In genomic region chr20:46960536-46960935, GRCh38 we compare ENCODE assay signal across 23 cellular contexts.
DNase-seq lines count a peak whose midpoint lies in the region; ATAC-seq, FAIRE-seq and TF ChIP-seq lines count a peak whose summit lies in the region.
"Had no signal": no experiment of that assay in that cellular context is flagged by ENCODE, and none has a peak within 500 bp of the region (broad histone marks: within the 10 kb centered on the region; RNA-seq: fewer than 3 reads in every experiment).

No MANE protein-coding gene starts in this region.

- CTCF ChIA-PET in A549 (lab: Yijun Ruan, JAX): interaction anchor here (1.2 to 1.6 kb wide), 2 partner anchors 201 to 208 kb away, joined by 3 read pairs; no protein-coding TSS in a partner anchor
- CTCF ChIA-PET in Caco-2 (lab: Charles Lee): no interaction called here

- no TSS peak for BruUV-seq in Caco-2 (replicated peaks; lab: Mats Ljungman, UMichigan)

- no peak overlapping the region for H3K9ac ChIP-seq in neural progenitor cell
- H3K9ac ChIP-seq: BLaER1 treated with 17β-estradiol and CSF1 and Interleukin-3, amounts not matched to agents 10 nM and 100 nM had no signal

- H3K4me1 ChIP-seq in A549 (peaks cover 31% of the 10 kb centered on the region), RWPE2 (ENCODE audit: insufficient read depth, poor library complexity, severe bottlenecking) (peaks cover 38% of the 10 kb centered on the region), neural progenitor cell (peaks cover 8% of the 10 kb centered on the region), Caco-2 (no peaks in the 10 kb centered on the region)
- H3K4me1 ChIP-seq: BE2C had no signal

- no peaks in the 10 kb centered on the region for H3K79me2 ChIP-seq in neural progenitor cell (ENCODE audit: low read depth)

- intact Hi-C loops in Caco-2 (cut with micrococcal nuclease; ENCODE audit: unreplicated experiment): no loop called here

- no peaks in the 10 kb centered on the region for H4K20me1 ChIP-seq in neural progenitor cell (ENCODE audit: low read depth)
- H4K20me1 ChIP-seq: BLaER1 treated with 17β-estradiol and CSF1 and Interleukin-3, amounts not matched to agents 10 nM and 100 nM had no signal

- no peak for TF ChIP-seq RAD21 in A549 (conservative IDR thresholded peaks at IDR 0.05 in 1 of 2, IDR thresholded peaks at IDR 0.05 in 1 of 2)

- H3K4me3 ChIP-seq in A549: no peak overlapping the region
- no peak overlapping the region for H3K4me3 ChIP-seq in RWPE2 (ENCODE audit: severe bottlenecking)
- H3K4me3 ChIP-seq in neural progenitor cell: no peak overlapping the region
- no peak overlapping the region for H3K4me3 ChIP-seq in Caco-2 (ENCODE audit: low read depth, low read length)
- H3K4me3 ChIP-seq: BLaER1 treated with 17β-estradiol and CSF1 and Interleukin-3, amounts not matched to agents 10 nM and 100 nM had no signal

- no peak overlapping the region for H3K4me2 ChIP-seq in A549
- H3K4me2 ChIP-seq in neural progenitor cell: no peak overlapping the region
- H3K4me2 ChIP-seq: BLaER1 treated with 17β-estradiol and CSF1 and Interleukin-3, amounts not matched to agents 10 nM and 100 nM had no signal

- no peak for DNase-seq in A549 (ENCODE audit: low read depth in 1 of 2, low spot score in 1 of 2)
- DNase-seq in RWPE2 (ENCODE audit: low spot score): no peak
- DNase-seq in neural progenitor cell (ENCODE audit: low spot score): no peak
- no peak for DNase-seq in KBM-7
- DNase-seq in occipital lobe (lab: John Stamatoyannopoulos, UW): no peak
- DNase-seq in Caco-2: no peak
- DNase-seq: ACHN; AML-193; BE2C; Calu3; CD4-positive, alpha-beta T cell; CD8-positive, alpha-beta memory T cell; DMS153; DND-41; GOT3; H7; HCEC 1CT had no signal

- peaks cover 12% of the 10 kb centered on the region for H3K27me3 Mint-ChIP-seq in neural progenitor cell (ENCODE audit: insufficient read depth, low read depth)
- H3K27me3 Mint-ChIP-seq in Caco-2 (ENCODE audit: insufficient read depth, unreplicated experiment): peaks cover 6% of the 10 kb centered on the region

- H3F3A ChIP-seq in neural progenitor cell (ENCODE audit: low read depth): no peaks in the 10 kb centered on the region

- H3K9me3 Mint-ChIP-seq in neural progenitor cell (peaks cover 7% of the 10 kb centered on the region), Caco-2 (ENCODE audit: unreplicated experiment) (no peaks in the 10 kb centered on the region)

- no peak for FAIRE-seq in A549 (lab: Jason Lieb, UNC)
- FAIRE-seq: A204.1, G401.6, GM12892 had no signal

- peak overlapping the region; percentile 42 for H2AFZ ChIP-seq in neural progenitor cell (replicated peaks)

- no peak for TF ChIP-seq EP300 in A549 (IDR thresholded peaks at IDR 0.05)

- H3K4me1 Mint-ChIP-seq in neural progenitor cell: peaks cover 24% of the 10 kb centered on the region
- H3K4me1 Mint-ChIP-seq in Caco-2 (ENCODE audit: low read depth, unreplicated experiment): no peaks in the 10 kb centered on the region
- H3K4me1 Mint-ChIP-seq: CD14-positive monocyte; CD8-positive, alpha-beta memory T cell had no signal

- H3K27ac ChIP-seq in A549 (peak overlapping the region; percentile 71 to 86; a peak in 4 of 6 replicates), RWPE2 (ENCODE audit: poor library complexity, severe bottlenecking) (peak overlapping the region; percentile 76), neural progenitor cell (no peak overlapping the region)
- H3K27ac ChIP-seq: 22Rv1; BLaER1 treated with 17β-estradiol and CSF1 and Interleukin-3, amounts not matched to agents 10 nM and 100 nM had no signal

- 88% methylated on average over 11 of the region's 11 CpGs for WGBS in A549 (ENCODE audit: missing lambda C conversion rate)

- ATAC-seq in A549 (no peak), RWPE2 (ENCODE audit: low read depth) (no peak)

- H3K27ac Mint-ChIP-seq in neural progenitor cell (no peak overlapping the region), Caco-2 (ENCODE audit: unreplicated experiment) (no peak overlapping the region)
- H3K27ac Mint-ChIP-seq: CD14-positive monocyte; CD4-positive, alpha-beta T cell; CD8-positive, alpha-beta memory T cell had no signal

- no peaks in the 10 kb centered on the region for H3K36me3 Mint-ChIP-seq in neural progenitor cell
- no peaks in the 10 kb centered on the region for H3K36me3 Mint-ChIP-seq in Caco-2 (ENCODE audit: insufficient read depth, unreplicated experiment)
- H3K36me3 Mint-ChIP-seq: CD14-positive monocyte; CD8-positive, alpha-beta memory T cell had no signal

- H3K36me3 ChIP-seq in RWPE2 (ENCODE audit: low read depth) (no peaks in the 10 kb centered on the region), neural progenitor cell (no peaks in the 10 kb centered on the region), Caco-2 (ENCODE audit: control insufficient read depth, insufficient read depth, low read length) (no peaks in the 10 kb centered on the region)
- H3K36me3 ChIP-seq: BE2C; BLaER1 treated with 17β-estradiol and CSF1 and Interleukin-3, amounts not matched to agents 10 nM and 100 nM had no signal

- H3K27me3 ChIP-seq in RWPE2 (ENCODE audit: insufficient read depth, poor library complexity, severe bottlenecking) (no peaks in the 10 kb centered on the region), neural progenitor cell (no peaks in the 10 kb centered on the region), Caco-2 (replicated peaks; ENCODE audit: control insufficient read depth, insufficient read depth, low read length) (no peaks in the 10 kb centered on the region)
- H3K27me3 ChIP-seq: BE2C; BLaER1 treated with 17β-estradiol and CSF1 and Interleukin-3, amounts not matched to agents 10 nM and 100 nM had no signal

- TF ChIP-seq CTCF in A549 (IDR thresholded peaks at IDR 0.05) (no peak), RWPE2 (IDR thresholded peaks at IDR 0.05; ENCODE audit: poor library complexity, severe bottlenecking) (no peak), neural progenitor cell (IDR thresholded peaks at IDR 0.05) (no peak), Caco-2 (IDR thresholded peaks at IDR 0.05; ENCODE audit: insufficient read depth in 1 of 2, low read depth in 1 of 2, low read length in 1 of 2, severe bottlenecking in 1 of 2, unreplicated experiment in 1 of 2) (no peak)

- POLR2A ChIA-PET in A549 (lab: Yijun Ruan, JAX) (no interaction called here), Caco-2 (lab: Charles Lee) (no interaction called here)

- H3K9me3 ChIP-seq in A549 (peaks cover 26% of the 10 kb centered on the region), RWPE2 (ENCODE audit: severe bottlenecking) (peaks cover 12% of the 10 kb centered on the region), neural progenitor cell (ENCODE audit: low read depth) (no peaks in the 10 kb centered on the region), Caco-2 (peaks cover 7% of the 10 kb centered on the region; the same call in 1 of the 2 replicates)
- H3K9me3 ChIP-seq: BE2C had no signal

- no peak for TF ChIP-seq POLR2A in A549 (IDR thresholded peaks at IDR 0.05; ENCODE audit: low read length)

- in situ Hi-C loops in KBM-7 (cut with MboI; ENCODE audit: low pct_unique_long_range_greater_than_20kb, low sequenced_read_pairs): no loop called here

- no peak overlapping the region for H3K4me3 Mint-ChIP-seq in neural progenitor cell
- no peak overlapping the region for H3K4me3 Mint-ChIP-seq in Caco-2 (ENCODE audit: unreplicated experiment)
- H3K4me3 Mint-ChIP-seq: CD14-positive monocyte; CD4-positive, alpha-beta T cell; CD8-positive, alpha-beta memory T cell had no signal

TF ChIP-seq in A549, 52 proteins besides CTCF, POLR2A, EP300 and RAD21:
- TF ChIP-seq MAZ (IDR thresholded peaks at IDR 0.05; ENCODE audit: borderline replicate concordance, low read depth, low read length): no peak
- TF ChIP-seq FOSL2 (IDR thresholded peaks at IDR 0.05): no peak
- TF ChIP-seq FOSL2 (CRISPR knock-in tag; IDR thresholded peaks at IDR 0.05): no peak
- no peak for TF ChIP-seq RARB (CRISPR knock-in tag; IDR thresholded peaks at IDR 0.05)
- no peak for TF ChIP-seq NPAS2 (CRISPR knock-in tag; IDR thresholded peaks at IDR 0.05; ENCODE audit: borderline replicate concordance)
- TF ChIP-seq ZSCAN20 (CRISPR knock-in tag; IDR thresholded peaks at IDR 0.05): no peak
- TF ChIP-seq MAFK (IDR thresholded peaks at IDR 0.05; ENCODE audit: partially characterized antibody): no peak
- no peak for TF ChIP-seq NR3C1 (IDR thresholded peaks at IDR 0.05)
- no peak for TF ChIP-seq TFCP2L1 (CRISPR knock-in tag; IDR thresholded peaks at IDR 0.05)
- no peak for TF ChIP-seq USF2 (IDR thresholded peaks at IDR 0.05)
- TF ChIP-seq HOXB5 (CRISPR knock-in tag; IDR thresholded peaks at IDR 0.05): no peak
- TF ChIP-seq FOSB (CRISPR knock-in tag; IDR thresholded peaks at IDR 0.05): no peak
- TF ChIP-seq HOXA7 (CRISPR knock-in tag; IDR thresholded peaks at IDR 0.05): no peak
- TF ChIP-seq FOXS1 (CRISPR knock-in tag; IDR thresholded peaks at IDR 0.05): no peak
- no peak for TF ChIP-seq MAX (IDR thresholded peaks at IDR 0.05)
- no peak for TF ChIP-seq CHD4 (IDR thresholded peaks at IDR 0.05; ENCODE audit: borderline replicate concordance)
- no peak for TF ChIP-seq NFE2L2 (conservative IDR thresholded peaks at IDR 0.05; ENCODE audit: low read length)
- no peak for TF ChIP-seq HDAC2 (IDR thresholded peaks at IDR 0.05)
- TF ChIP-seq HOXB13 (CRISPR knock-in tag; IDR thresholded peaks at IDR 0.05; ENCODE audit: low read depth): no peak
- TF ChIP-seq KDM5A (IDR thresholded peaks at IDR 0.05): no peak
